23 cellular contexts compared by ENCODE assay signal in genomic region chr3:21587894-21588293, GRCh38.
"Had no signal": no experiment of that assay in that cellular context is flagged by ENCODE, and none has a peak within 500 bp of the region (broad histone marks: within the 10 kb centered on the region; RNA-seq: fewer than 3 reads in every experiment).

No MANE protein-coding gene starts in this region.

- H3K36me3 ChIP-seq: left ventricle myocardium inferior, ovary, right atrium auricular region, right lobe of liver, stomach, thyroid gland, transverse colon, upper lobe of left lung, vagina had no signal

- H3K27me3 ChIP-seq: ovary, right atrium auricular region, right lobe of liver, stomach, testis, thyroid gland, transverse colon, upper lobe of left lung, vagina had no signal

- H3K27ac ChIP-seq: left ventricle myocardium inferior, ovary, right atrium auricular region, right lobe of liver, stomach, testis, thyroid gland, transverse colon, upper lobe of left lung, vagina had no signal

- H3K4me1 Mint-ChIP-seq: naive B cell; natural killer cell; stimulated activated naive B cell treated with anti-CD40 and anti-IgM and Interleukin-4, amounts not matched to agents 10 μg/mL and 1 μg/mL and 100 μg/mL, for 72 hours had no signal

- H3K36me3 Mint-ChIP-seq: mesothelial cell of epicardium; naive B cell; stimulated activated naive B cell treated with anti-CD40 and anti-IgM and Interleukin-4, amounts not matched to agents 10 μg/mL and 1 μg/mL and 100 μg/mL, for 72 hours had no signal

- H3K4me3 ChIP-seq: left ventricle myocardium inferior, lung, ovary, right atrium auricular region, right lobe of liver, stomach, testis, thyroid gland, transverse colon, upper lobe of left lung, vagina had no signal

- H3K4me3 Mint-ChIP-seq: mesothelial cell of epicardium; naive B cell; natural killer cell; stimulated activated naive B cell treated with anti-CD40 and anti-IgM and Interleukin-4, amounts not matched to agents 10 μg/mL and 1 μg/mL and 100 μg/mL, for 72 hours had no signal

- H3K9me3 Mint-ChIP-seq: mesothelial cell of epicardium had no signal

- H3K27me3 Mint-ChIP-seq: naive B cell; progenitor cell of endocrine pancreas; stimulated activated naive B cell treated with anti-CD40 and anti-IgM and Interleukin-4, amounts not matched to agents 10 μg/mL and 1 μg/mL and 100 μg/mL, for 72 hours had no signal

- H3K4me1 ChIP-seq: left ventricle myocardium inferior, right atrium auricular region, right lobe of liver, stomach, testis, thyroid gland, transverse colon, upper lobe of left lung, vagina had no signal

- ATAC-seq: natural killer cell; right lobe of liver; stimulated activated naive B cell treated with anti-CD40 and anti-IgM and Interleukin-4, amounts not matched to agents 10 μg/mL and 1 μg/mL and 100 μg/mL, for 72 hours; stimulated activated naive CD8-positive, alpha-beta T cell treated with anti-CD3 and anti-CD28 coated beads, Interleukin-15, Interleukin-2, amounts not matched to agents 100 U/mL and 50 U/mL, for 24 hours had no signal

- H3K27ac Mint-ChIP-seq: mesothelial cell of epicardium; naive B cell; natural killer cell; progenitor cell of endocrine pancreas; stimulated activated naive B cell treated with anti-CD40 and anti-IgM and Interleukin-4, amounts not matched to agents 10 μg/mL and 1 μg/mL and 100 μg/mL, for 72 hours had no signal

- H3K9me3 ChIP-seq: left ventricle myocardium inferior, ovary, right atrium auricular region, right lobe of liver, stomach, testis, thyroid gland, transverse colon, upper lobe of left lung, vagina had no signal

- DNase-seq: islet precursor cell; left ventricle myocardium inferior; mesendoderm; naive B cell; natural killer cell; ovary; right lobe of liver; stimulated activated CD4-positive, alpha-beta T cell treated with anti-CD3 and anti-CD28 coated beads, Interleukin-12 subunit alpha, Interleukin-12 subunit beta, amount 100 ng/mL, for 4 hours; stimulated activated CD4-positive, alpha-beta T cell treated with anti-CD3 and anti-CD28 coated beads, Interleukin-15, amount 100 ng/mL, for 24 hours; stimulated activated CD4-positive, alpha-beta T cell treated with anti-CD3 and anti-CD28 coated beads, Interleukin-2, amount 100 ng/mL, for 24 hours; stimulated activated CD4-positive, alpha-beta T cell treated with anti-CD3 and anti-CD28 coated beads, Interleukin-4, amount 100 ng/mL, for 1 hour; stimulated activated naive B cell treated with anti-CD40 and anti-IgM and Interleukin-4, amounts not matched to agents 10 μg/mL and 1 μg/mL and 100 μg/mL, for 72 hours; stimulated activated naive CD8-positive, alpha-beta T cell treated with anti-CD3 and anti-CD28 coated beads, Interleukin-15, Interleukin-2, amounts not matched to agents 100 U/mL and 50 U/mL, for 24 hours; stomach; testis; thyroid gland; transverse colon; upper lobe of left lung had no signal
